Comparison of ENCODE assay signal across 8 cellular contexts in the genomic region with DNA sequence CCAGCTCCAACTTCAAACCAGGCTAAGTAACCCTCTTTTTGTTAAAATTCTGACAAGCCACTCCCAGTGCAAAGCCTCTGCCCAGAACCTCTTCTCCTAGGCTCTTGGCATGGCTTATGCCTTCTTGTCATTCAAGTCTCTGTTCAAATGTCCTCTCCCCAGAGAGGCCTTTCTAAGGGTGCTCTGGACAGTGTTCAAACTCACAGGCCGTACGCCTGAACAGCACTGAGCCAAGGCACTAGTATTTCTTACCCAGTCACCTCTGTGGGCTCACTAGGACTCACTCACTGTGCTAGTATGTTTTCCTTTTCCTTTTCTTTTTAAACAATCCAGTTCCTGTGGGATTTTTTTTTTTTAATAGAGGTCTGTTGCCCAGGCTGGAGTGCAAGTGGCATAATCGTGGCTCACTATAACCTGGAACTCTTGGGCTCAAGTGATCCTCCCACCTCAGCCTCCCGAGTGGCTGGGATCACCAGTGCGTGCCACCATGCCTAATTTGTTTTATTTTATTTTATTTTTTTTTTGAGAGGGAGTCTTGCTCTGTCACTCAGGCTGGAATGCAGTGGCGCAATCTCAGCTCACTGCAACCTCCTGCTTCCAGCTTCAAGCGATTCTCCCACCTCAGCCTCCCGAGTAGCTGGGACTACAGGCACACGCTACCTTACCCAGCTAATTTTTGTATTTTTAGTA. TPM values are rescaled to one million over a fixed set of nuclear protein-coding genes. Genes with fewer than 3 reads are reported as not detected.
A peak's percentile ranks its signal among the peaks of the same experiment; 100 is the strongest.
DNase-seq lines count a peak whose midpoint lies in the region; ATAC-seq, FAIRE-seq and TF ChIP-seq lines count a peak whose summit lies in the region.

No MANE protein-coding gene starts in this region.

- H3K4me2 ChIP-seq in astrocyte (ENCODE audit: low read length), result peak overlapping the region; percentile 47

- H3K27me3 ChIP-seq in astrocyte (ENCODE audit: insufficient read depth, low read length) (no peaks in the 10 kb centered on the region), left lung (no peaks in the 10 kb centered on the region), tibial artery (no peaks in the 10 kb centered on the region)

- no peaks in the 10 kb centered on the region for H3K27me3 Mint-ChIP-seq in activated naive CD4-positive, alpha-beta T cell treated with anti-CD3 and anti-CD28 coated beads, Interleukin-2, amount 10 ng/mL, durations not matched to agents 7 days and 5 days
- H3K27me3 Mint-ChIP-seq in astrocyte (ENCODE audit: low read depth, unreplicated experiment), result no peaks in the 10 kb centered on the region

- H3K27ac ChIP-seq in astrocyte (ENCODE audit: low read depth, low read length) (peak overlapping the region; percentile 6), left lung (peak overlapping the region; percentile 97), tibial artery (peak overlapping the region; percentile 34 to 90)

- no peak for DNase-seq in activated naive CD4-positive, alpha-beta T cell treated with anti-CD3 and anti-CD28 coated beads, Interleukin-2, amount 10 ng/mL, durations not matched to agents 7 days and 5 days
- DNase-seq in activated naive CD4-positive, alpha-beta T cell treated with anti-CD3 and anti-CD28 coated beads, Interleukin-2, amount 50 U/mL, for 16 hours, result no peak
- DNase-seq in astrocyte (ENCODE audit: low read depth) (peak; percentile 44), left lung (no peak), tibial artery (no peak)
- DNase-seq in stimulated activated CD4-positive, alpha-beta T cell treated with anti-CD3 and anti-CD28 coated beads, Interleukin-4, amount 100 ng/mL, for 24 hours, result no peak

- ATAC-seq in left lung (peak; percentile 9), GM18867 (IDR thresholded peaks at IDR 0.05; ENCODE audit: unreplicated experiment) (no peak), GM21825 (IDR thresholded peaks at IDR 0.05; ENCODE audit: unreplicated experiment) (no peak)

- no peak overlapping the region for H3K4me3 ChIP-seq in astrocyte (ENCODE audit: insufficient read depth, low read depth, low read length)
- H3K4me3 ChIP-seq in left lung, result peak overlapping the region in 1 of 2 donors; percentile 75
- no peak overlapping the region for H3K4me3 ChIP-seq in tibial artery

- H3K36me3 ChIP-seq in astrocyte (ENCODE audit: insufficient read depth, low read length), result no peaks in the 10 kb centered on the region
- H3K36me3 ChIP-seq in left lung, result no peaks in the 10 kb centered on the region
- H3K36me3 ChIP-seq in tibial artery, result no peaks in the 10 kb centered on the region

- H3K36me3 Mint-ChIP-seq in activated naive CD4-positive, alpha-beta T cell treated with anti-CD3 and anti-CD28 coated beads, Interleukin-2, amount 10 ng/mL, durations not matched to agents 7 days and 5 days, result peaks cover 25% of the 10 kb centered on the region
- H3K36me3 Mint-ChIP-seq in astrocyte (ENCODE audit: low read depth, unreplicated experiment), result no peaks in the 10 kb centered on the region

- intact Hi-C loops in left lung (cut with DNase I), result no loop called here
- intact Hi-C loops in tibial artery (cut with DNase I; ENCODE audit: low total_unique reads), result loop anchor here (5.0 kb wide), 1 partner anchor 66 kb away; the partner anchor contains the start of gene MISP3

- peaks cover 9% of the 10 kb centered on the region for H4K20me1 ChIP-seq in astrocyte (ENCODE audit: insufficient read depth, low read length)

- peak overlapping the region; percentile 65 for H3K27ac Mint-ChIP-seq in activated naive CD4-positive, alpha-beta T cell treated with anti-CD3 and anti-CD28 coated beads, Interleukin-2, amount 10 ng/mL, durations not matched to agents 7 days and 5 days
- H3K27ac Mint-ChIP-seq in astrocyte (ENCODE audit: unreplicated experiment), result peak overlapping the region; percentile 78

- H3K4me3 Mint-ChIP-seq in activated naive CD4-positive, alpha-beta T cell treated with anti-CD3 and anti-CD28 coated beads, Interleukin-2, amount 10 ng/mL, durations not matched to agents 7 days and 5 days, result peak overlapping the region; percentile 65
- peak overlapping the region; percentile 74 for H3K4me3 Mint-ChIP-seq in astrocyte (ENCODE audit: unreplicated experiment)

- no peaks in the 10 kb centered on the region for H3K9me3 ChIP-seq in astrocyte (ENCODE audit: insufficient read depth, low read depth, low read length)
- no peaks in the 10 kb centered on the region for H3K9me3 ChIP-seq in left lung
- H3K9me3 ChIP-seq in tibial artery, result no peaks in the 10 kb centered on the region

- no peak overlapping the region for H3K9ac ChIP-seq in astrocyte (ENCODE audit: low read length)

- TF ChIP-seq CTCF in astrocyte (IDR thresholded peaks at IDR 0.05; ENCODE audit: insufficient read depth, low read depth, low read length), result no peak
- TF ChIP-seq CTCF in left lung (IDR thresholded peaks at IDR 0.05), result no peak
- no peak for TF ChIP-seq CTCF in tibial artery (IDR thresholded peaks at IDR 0.05)

- H3K4me1 ChIP-seq in astrocyte (ENCODE audit: insufficient read depth, low read length), result peaks cover 8% of the 10 kb centered on the region
- H3K4me1 ChIP-seq in left lung, result peaks cover 12 to 55% of the 10 kb centered on the region in 2 donors
- H3K4me1 ChIP-seq in tibial artery, result peaks cover 0 to 27% (median 21%) of the 10 kb centered on the region in 4 donors

- no peak overlapping the region for H2AFZ ChIP-seq in astrocyte (ENCODE audit: low read depth, low read length)

- H3K9me3 Mint-ChIP-seq in activated naive CD4-positive, alpha-beta T cell treated with anti-CD3 and anti-CD28 coated beads, Interleukin-2, amount 10 ng/mL, durations not matched to agents 7 days and 5 days, result no peaks in the 10 kb centered on the region
- H3K9me3 Mint-ChIP-seq in astrocyte (ENCODE audit: unreplicated experiment), result no peaks in the 10 kb centered on the region

- H3K4me1 Mint-ChIP-seq in activated naive CD4-positive, alpha-beta T cell treated with anti-CD3 and anti-CD28 coated beads, Interleukin-2, amount 10 ng/mL, durations not matched to agents 7 days and 5 days, result peaks cover 59% of the 10 kb centered on the region
- H3K4me1 Mint-ChIP-seq in astrocyte (ENCODE audit: low read depth, unreplicated experiment), result peaks cover 8% of the 10 kb centered on the region

- FAIRE-seq in astrocyte (lab: Jason Lieb, UNC), result no peak

- H3K79me2 ChIP-seq in astrocyte (ENCODE audit: insufficient read depth, low read length), result peaks cover 18% of the 10 kb centered on the region

- CTCF ChIA-PET in activated naive CD4-positive, alpha-beta T cell treated with anti-CD3 and anti-CD28 coated beads, Interleukin-2, amount 10 ng/mL, durations not matched to agents 7 days and 5 days (lab: Charles Lee), result interaction anchor here (2.7 kb wide), 1 partner anchor 209 kb away, joined by 13 read pairs; no protein-coding TSS in a partner anchor

RNA-seq across cellular contexts. Expression of gene ASF1B, which starts 2.3 kb away (rescaled TPM):
- total RNA-seq in astrocyte (1.1 and 1.9 TPM in 2 replicates), left lung (10 to 100 TPM; 10.5 to 11.4 TPM)

RNA-seq across cellular contexts. Expression of gene PRKACA, which starts 21.2 kb away (rescaled TPM):
- total RNA-seq in astrocyte, result 80.5 and 82.6 TPM in 2 replicates
- total RNA-seq in left lung, result 100 to 1,000 TPM in 1 of 2 donors, 10 to 100 TPM in 1; 81.5 to 118 TPM

RNA-seq across cellular contexts. Expression of gene SAMD1, which starts 48.2 kb away (rescaled TPM):
- total RNA-seq in astrocyte (36.8 and 41.7 TPM in 2 replicates), left lung (10 to 100 TPM; 40.4 to 56.9 TPM)

RNA-seq across cellular contexts. Expression of gene C19orf67, which starts 53.1 kb away (rescaled TPM):
- total RNA-seq in astrocyte (not detected in 2 replicates), left lung (not detected)

Comparison
In these comparisons a context has a peak if more than half of its experiments do, and no peak if none do; other contexts are left out.
1. H3K27ac ChIP-seq: peak in every context shown above with its lines; median percentile 97 in left lung; 62 in tibial artery; 6 in astrocyte.